ENCODE assay signal across 8 cellular contexts in genomic region chr11:46242961-46243795, GRCh38. TPM values are rescaled to one million over a fixed set of nuclear protein-coding genes. Genes with fewer than 3 reads are reported as not detected.
DNase-seq lines count a peak whose midpoint lies in the region; ATAC-seq, FAIRE-seq and TF ChIP-seq lines count a peak whose summit lies in the region.

No MANE protein-coding gene starts in this region.

- H3K4me1 ChIP-seq in cardiac muscle cell (ENCODE audit: low read depth) (peaks cover 13% of the 10 kb centered on the region), pancreas (peaks cover 0 to 17% (median 7%) of the 10 kb centered on the region in 3 donors), thyroid gland (peaks cover 4 to 20% of the 10 kb centered on the region in 2 donors)

- H3K36me3 ChIP-seq in SU-DHL-6 (ENCODE audit: low read length) (no peaks in the 10 kb centered on the region), cardiac muscle cell (no peaks in the 10 kb centered on the region), pancreas (no peaks in the 10 kb centered on the region), thyroid gland (no peaks in the 10 kb centered on the region)

- CTCF ChIA-PET in GM10248 (lab: Yijun Ruan, JAX): interaction anchor here (0.8 to 10.3 kb wide), 17 partner anchors 9 to 278 kb away, joined by 3 to 480 read pairs (median 4); no protein-coding TSS in a partner anchor

- no peak for TF ChIP-seq CTCF in GM10248 (IDR thresholded peaks at IDR 0.05; ENCODE audit: control extremely low read depth, extremely low read depth, low read depth, missing control alignments)
- TF ChIP-seq CTCF in SU-DHL-6 (IDR thresholded peaks at IDR 0.05; ENCODE audit: insufficient read depth, low read length, poor library complexity, severe bottlenecking): no peak
- TF ChIP-seq CTCF in cardiac muscle cell (IDR thresholded peaks at IDR 0.05; ENCODE audit: low read depth, low read length): no peak
- no peak for TF ChIP-seq CTCF in pancreas (IDR thresholded peaks at IDR 0.05)
- no peak for TF ChIP-seq CTCF in thyroid gland (IDR thresholded peaks at IDR 0.05)

- ATAC-seq in HG02642 (IDR thresholded peaks at IDR 0.05; ENCODE audit: poor library complexity, unreplicated experiment) (peak; percentile 82), pancreas (peak; percentile 82 to 89 (median 86))

- H3K27me3 ChIP-seq in SU-DHL-6 (ENCODE audit: low read length): no peaks in the 10 kb centered on the region
- H3K27me3 ChIP-seq in cardiac muscle cell: no peaks in the 10 kb centered on the region
- H3K27me3 ChIP-seq in pancreas: no peaks in the 10 kb centered on the region
- H3K27me3 ChIP-seq in thyroid gland: no peaks in the 10 kb centered on the region

- peak overlapping the region; percentile 8; the same call in 1 of the 2 replicates for H3K27ac ChIP-seq in SU-DHL-6 (ENCODE audit: low read depth, low read length)
- peak overlapping the region; percentile 90 for H3K27ac ChIP-seq in cardiac muscle cell
- H3K27ac ChIP-seq in pancreas: peak overlapping the region; percentile 42 to 84 (median 78)
- peak overlapping the region; percentile 46 to 74 (median 60) for H3K27ac ChIP-seq in thyroid gland

- H4K20me1 ChIP-seq in SU-DHL-6 (ENCODE audit: low read depth, low read length): no peaks in the 10 kb centered on the region

- TF ChIP-seq POLR2A in thyroid gland (IDR thresholded peaks at IDR 0.05): peak; percentile 19 to 88

- 0 to 1% methylated on average over 46 of the region's 46 CpGs for WGBS in pancreas, 2 donors
- 1% methylated on average over 24 to 36 of the region's 46 CpGs for whole genome bisulfite sequencing in thyroid gland, 2 donors

- intact Hi-C loops in pancreas (cut with DNase I): no loop called here
- intact Hi-C loops in thyroid gland (cut with DNase I): no loop called here

- POLR2A ChIA-PET in GM10248 (lab: Yijun Ruan, JAX): interaction anchor here (0.5 kb wide), 1 partner anchor 121 kb away, joined by 8 read pairs; no protein-coding TSS in a partner anchor

- H3K4me3 ChIP-seq in SU-DHL-6 (ENCODE audit: insufficient read depth, low read length, poor library complexity, severe bottlenecking): peak overlapping the region; percentile 49
- peak overlapping the region; percentile 37 for H3K4me3 ChIP-seq in cardiac muscle cell
- H3K4me3 ChIP-seq in pancreas: peak overlapping the region; percentile 11 to 45 (median 28)
- H3K4me3 ChIP-seq in thyroid gland (replicated peaks in 1 of 3): peak overlapping the region in 2 of 3 donors; percentile 20 to 32

- FAIRE-seq in pancreas (lab: Jason Lieb, UNC): no peak

- H3K9me3 ChIP-seq in SU-DHL-6 (ENCODE audit: insufficient read depth, low read length): no peaks in the 10 kb centered on the region
- no peaks in the 10 kb centered on the region for H3K9me3 ChIP-seq in cardiac muscle cell (ENCODE audit: low read depth)
- no peaks in the 10 kb centered on the region for H3K9me3 ChIP-seq in pancreas
- no peaks in the 10 kb centered on the region for H3K9me3 ChIP-seq in thyroid gland

- peak overlapping the region; percentile 99 for H3K4me2 ChIP-seq in SU-DHL-6 (ENCODE audit: low read depth, low read length, poor library complexity, severe bottlenecking)

- H3K79me2 ChIP-seq in SU-DHL-6 (ENCODE audit: insufficient read depth, low read length): no peaks in the 10 kb centered on the region

- no peaks in the 10 kb centered on the region for H3K9me2 ChIP-seq in SU-DHL-6 (replicated peaks; ENCODE audit: insufficient read depth, low read length)

- H3K9ac ChIP-seq in SU-DHL-6 (ENCODE audit: low read length): peak overlapping the region; percentile 65

- peak overlapping the region; percentile 94 for H2AFZ ChIP-seq in SU-DHL-6 (ENCODE audit: low read depth, low read length, severe bottlenecking)

- no peaks in the 10 kb centered on the region for H3F3A ChIP-seq in SU-DHL-6 (ENCODE audit: insufficient read depth)

- DNase-seq in GM10248 (ENCODE audit: extremely low spot score): peak; percentile 97
- peak; percentile 86 for DNase-seq in NCI-H1105 treated with DMSO at 0.1 percent for 48 hours (lab: John Stamatoyannopoulos, UW)
- DNase-seq in activated naive CD8-positive, alpha-beta T cell treated with anti-CD3 and anti-CD28 coated beads, Interleukin-2, amount 50 U/mL, for 16 hours (ENCODE audit: low read depth, low spot score): peak; percentile 81
- peak; percentile 93 to 98 for DNase-seq in cardiac muscle cell (ENCODE audit: low read depth in 1 of 2, low spot score in 1 of 2)
- peak; percentile 90 to 97 (median 96) for DNase-seq in pancreas
- peak; percentile 92 to 94 for DNase-seq in thyroid gland

RNA-seq across cellular contexts. Expression of gene CREB3L1, which starts 34.3 kb away (rescaled TPM):
- total RNA-seq in cardiac muscle cell (3.8 and 4.3 TPM in 2 replicates), pancreas (100 to 1,000 TPM in 1 of 6 donors, 10 to 100 TPM in 5; 26.3 to 129 (median 47.9) TPM), thyroid gland (1 to 10 TPM in 3 of 4 donors, under 1 TPM in 1; 0.88 to 3.1 (median 2.1) TPM)
- polyA plus RNA-seq in cardiac muscle cell (11.7 and 14.1 TPM in 2 replicates), pancreas (10 to 100 TPM; 40.1 to 59.1 TPM)

Comparison
In these comparisons a context has a peak if more than half of its experiments do, and no peak if none do; other contexts are left out.
1. Peak in every context shown above with its lines: DNase-seq, ATAC-seq, H3K4me3 ChIP-seq and H3K27ac ChIP-seq.
2. H3K27ac ChIP-seq: peak in every context shown above with its lines; median percentile 90 in cardiac muscle cell; 78 in pancreas; 60 in thyroid gland; 8 in SU-DHL-6.